14 cellular contexts compared by ENCODE assay signal in genomic region chr4:187017156-187017555, GRCh38.
DNase-seq lines count a peak whose midpoint lies in the region; ATAC-seq and TF ChIP-seq lines count a peak whose summit lies in the region.
"Had no signal": no experiment of that assay in that cellular context is flagged by ENCODE, and none has a peak within 500 bp of the region (broad histone marks: within the 10 kb centered on the region; RNA-seq: fewer than 3 reads in every experiment).

No MANE protein-coding gene starts in this region.

- ATAC-seq in foreskin keratinocyte, result peak; percentile 25

- H3K36me3 ChIP-seq in CD4-positive, alpha-beta memory T cell (ENCODE audit: insufficient read depth, low read length), result no peaks in the 10 kb centered on the region
- H3K36me3 ChIP-seq: BE2C had no signal

- no peaks in the 10 kb centered on the region for H3K9me3 ChIP-seq in CD4-positive, alpha-beta memory T cell (ENCODE audit: control insufficient read depth in 1 of 2, low read length in 2 of 2)
- H3K9me3 ChIP-seq: BE2C had no signal

- H3K27me3 ChIP-seq in foreskin keratinocyte, result no peaks in the 10 kb centered on the region
- no peaks in the 10 kb centered on the region for H3K27me3 ChIP-seq in CD4-positive, alpha-beta memory T cell (ENCODE audit: insufficient read depth, low read length)
- H3K27me3 ChIP-seq: BE2C had no signal

- TF ChIP-seq CTCF in foreskin keratinocyte (conservative IDR thresholded peaks at IDR 0.05) (no peak), nephron progenitor cell (IDR thresholded peaks at IDR 0.05) (no peak)

- CTCF ChIA-PET in CD4-positive, alpha-beta memory T cell (lab: Charles Lee; ENCODE audit: partially characterized antibody), result no interaction called here

- H3K27ac Mint-ChIP-seq in nephron progenitor cell, result no peak overlapping the region
- no peak overlapping the region for H3K27ac Mint-ChIP-seq in CD4-positive, alpha-beta memory T cell
- no peak overlapping the region for H3K27ac Mint-ChIP-seq in immature natural killer cell
- H3K27ac Mint-ChIP-seq: CD4-positive, CD25-positive, alpha-beta regulatory T cell had no signal

- peaks cover 34% of the 10 kb centered on the region for H3K4me1 Mint-ChIP-seq in nephron progenitor cell
- H3K4me1 Mint-ChIP-seq in CD4-positive, alpha-beta memory T cell, result no peaks in the 10 kb centered on the region
- H3K4me1 Mint-ChIP-seq in immature natural killer cell, result no peaks in the 10 kb centered on the region
- H3K4me1 Mint-ChIP-seq: CD4-positive, CD25-positive, alpha-beta regulatory T cell had no signal

- H3K9me3 Mint-ChIP-seq in nephron progenitor cell (peaks cover 12% of the 10 kb centered on the region), immature natural killer cell (peaks cover 11 to 34% (median 24%) of the 10 kb centered on the region in 6 donors)
- H3K9me3 Mint-ChIP-seq in CD4-positive, alpha-beta memory T cell, result peaks cover 2 to 20% (median 11%) of the 10 kb centered on the region in 8 donors

- no peak overlapping the region for H3K4me3 Mint-ChIP-seq in nephron progenitor cell
- no peak overlapping the region for H3K4me3 Mint-ChIP-seq in CD4-positive, alpha-beta memory T cell
- H3K4me3 Mint-ChIP-seq in immature natural killer cell, result no peak overlapping the region
- H3K4me3 Mint-ChIP-seq: CD4-positive, CD25-positive, alpha-beta regulatory T cell had no signal

- no peaks in the 10 kb centered on the region for H3K4me1 ChIP-seq in foreskin keratinocyte
- H3K4me1 ChIP-seq in CD4-positive, alpha-beta memory T cell (ENCODE audit: insufficient read depth, low read length), result no peaks in the 10 kb centered on the region
- H3K4me1 ChIP-seq: BE2C had no signal

- H3K36me3 Mint-ChIP-seq in nephron progenitor cell (ENCODE audit: low read depth), result no peaks in the 10 kb centered on the region
- H3K36me3 Mint-ChIP-seq in CD4-positive, alpha-beta memory T cell, result no peaks in the 10 kb centered on the region
- peaks cover 0 to 3% (median 0%) of the 10 kb centered on the region in 3 donors for H3K36me3 Mint-ChIP-seq in immature natural killer cell
- H3K36me3 Mint-ChIP-seq: CD4-positive, CD25-positive, alpha-beta regulatory T cell had no signal

- POLR2A ChIA-PET in CD4-positive, alpha-beta memory T cell (lab: Charles Lee; ENCODE audit: partially characterized antibody), result no interaction called here

- H3K27ac ChIP-seq in foreskin keratinocyte, result no peak overlapping the region
- H3K27ac ChIP-seq in CD4-positive, alpha-beta memory T cell (ENCODE audit: low read depth, low read length), result no peak overlapping the region
- H3K27ac ChIP-seq: PC-9 had no signal

- intact Hi-C loops in CD4-positive, alpha-beta memory T cell (cut with micrococcal nuclease), result no loop called here

- no peak overlapping the region for H3K4me3 ChIP-seq in CD4-positive, alpha-beta memory T cell (ENCODE audit: low read length in 2 of 2)
- H3K4me3 ChIP-seq: PC-9 had no signal

- peaks cover 5% of the 10 kb centered on the region for H3K27me3 Mint-ChIP-seq in nephron progenitor cell (ENCODE audit: low read depth, poor library complexity)
- no peaks in the 10 kb centered on the region for H3K27me3 Mint-ChIP-seq in CD4-positive, alpha-beta memory T cell
- H3K27me3 Mint-ChIP-seq in immature natural killer cell (ENCODE audit: low read depth in 3 of 3), result peaks cover 0 to 5% (median 0%) of the 10 kb centered on the region in 3 donors
- H3K27me3 Mint-ChIP-seq: CD4-positive, CD25-positive, alpha-beta regulatory T cell had no signal

- DNase-seq in NCI-H345 (lab: John Stamatoyannopoulos, UW) (peak; percentile 17), NCI-H345 treated with DMSO at 0.1 percent for 48 hours (lab: John Stamatoyannopoulos, UW; ENCODE audit: unreplicated experiment) (no peak), NCI-H69 (lab: John Stamatoyannopoulos, UW) (peak; percentile 37), foreskin keratinocyte (no peak), nephron progenitor cell (peak; percentile 15), immature natural killer cell (no peak)
- no peak for DNase-seq in activated naive CD4-positive, alpha-beta T cell (lab: John Stamatoyannopoulos, UW)
- no peak for DNase-seq in CD4-positive, alpha-beta memory T cell
- DNase-seq: BE2C; CD4-positive, CD25-positive, alpha-beta regulatory T cell; DMS79; KBM-7; MV-4-11; PC-9 had no signal

Comparison
In these comparisons a context has a peak if more than half of its experiments do, and no peak if none do; other contexts are left out.
1. DNase-seq: peak in NCI-H345 (single experiment), NCI-H69 (single experiment) and nephron progenitor cell (single experiment); none in NCI-H345 treated with DMSO at 0.1 percent for 48 hours (single experiment), foreskin keratinocyte (0 of 2), activated naive CD4-positive, alpha-beta T cell (0 of 4), CD4-positive, alpha-beta memory T cell (0 of 5) and immature natural killer cell (0 of 3).